ENCODE assay signal across 16 cellular contexts in the genomic region with DNA sequence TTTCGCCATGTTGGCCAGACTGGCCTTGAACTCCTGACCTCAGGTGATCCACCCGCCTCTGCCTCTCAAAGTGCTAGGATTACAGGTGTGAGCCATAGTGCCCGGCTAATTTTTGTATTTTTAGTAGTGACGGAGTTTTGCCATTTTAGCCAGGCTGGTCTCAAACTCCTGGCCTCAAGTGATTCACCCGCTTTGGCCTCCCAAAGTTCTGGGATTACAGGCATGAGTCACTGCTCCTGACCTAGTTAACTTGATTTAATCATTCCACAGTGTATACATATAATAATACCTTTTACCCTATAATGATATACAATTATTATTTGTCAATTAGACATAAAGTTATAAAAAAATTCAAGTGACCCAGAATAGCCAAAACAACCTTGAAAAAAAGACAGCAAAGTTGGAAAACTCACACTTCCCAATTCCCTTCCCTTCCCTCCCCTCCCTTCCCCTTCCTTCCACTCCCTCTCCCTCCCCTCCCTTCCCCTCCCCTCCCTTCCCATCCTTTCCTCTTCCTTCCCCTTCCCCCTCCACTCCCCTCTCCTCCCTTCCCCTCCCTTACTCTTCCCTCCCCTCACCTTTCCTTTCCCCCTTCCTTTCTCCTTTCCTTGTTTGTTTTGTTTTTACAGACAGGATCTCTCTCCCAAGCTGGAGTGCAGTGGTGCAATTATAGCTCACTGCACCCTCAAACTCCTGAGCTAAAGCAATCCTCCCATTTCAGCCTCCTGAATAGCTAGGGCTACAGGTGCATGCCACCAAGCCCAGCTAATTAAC. TPM values are rescaled to one million over a fixed set of nuclear protein-coding genes. Genes with fewer than 3 reads are reported as not detected.
A peak's percentile ranks its signal among the peaks of the same experiment; 100 is the strongest.
DNase-seq lines count a peak whose midpoint lies in the region; ATAC-seq, FAIRE-seq and TF ChIP-seq lines count a peak whose summit lies in the region.
"Had no signal": no experiment of that assay in that cellular context is flagged by ENCODE, and none has a peak within 500 bp of the region (broad histone marks: within the 10 kb centered on the region; RNA-seq: fewer than 3 reads in every experiment).

No MANE protein-coding gene starts in this region.

- H3K4me2 ChIP-seq in PC-9, result peak overlapping the region; percentile 34
- H3K4me2 ChIP-seq: KMS-11 had no signal

- no peak overlapping the region for H3K4me3 Mint-ChIP-seq in osteocyte (ENCODE audit: unreplicated experiment)
- H3K4me3 Mint-ChIP-seq: CD8-positive, alpha-beta T cell; natural killer cell; stimulated activated memory B cell treated with anti-CD40 and anti-IgM and Interleukin-4, amounts not matched to agents 10 μg/mL and 1 μg/mL and 100 μg/mL, for 72 hours had no signal

- H3K27ac ChIP-seq in PC-9 (peak overlapping the region; percentile 94), small intestine (ENCODE audit: low read depth in 1 of 2, low read length in 1 of 2) (no peak overlapping the region)
- H3K27ac ChIP-seq: cardiac muscle cell, KMS-11 had no signal

- no peak for FAIRE-seq in small intestine (lab: Jason Lieb, UNC)
- FAIRE-seq: H1, islet of Langerhans had no signal

- H3K27ac Mint-ChIP-seq in osteocyte (ENCODE audit: unreplicated experiment), result peak overlapping the region; percentile 94
- H3K27ac Mint-ChIP-seq: CD8-positive, alpha-beta T cell had no signal

- no peaks in the 10 kb centered on the region for H3K9me2 ChIP-seq in PC-9 (ENCODE audit: insufficient read depth)

- TF ChIP-seq CTCF in PC-9 (conservative IDR thresholded peaks at IDR 0.05) (no peak), osteocyte (IDR thresholded peaks at IDR 0.05) (no peak)

- CTCF ChIA-PET in PC-9 (lab: Charles Lee), result no interaction called here

- H3K9me3 ChIP-seq in PC-9 (ENCODE audit: insufficient read depth, low read depth), result no peaks in the 10 kb centered on the region
- no peaks in the 10 kb centered on the region for H3K9me3 ChIP-seq in small intestine (ENCODE audit: control insufficient read depth, low read depth)

- no peaks in the 10 kb centered on the region for H3K79me2 ChIP-seq in PC-9 (ENCODE audit: low read depth)

- no peak overlapping the region for H2AFZ ChIP-seq in PC-9

- H3K27me3 ChIP-seq in PC-9 (ENCODE audit: insufficient read depth, low read depth) (no peaks in the 10 kb centered on the region), small intestine (ENCODE audit: control insufficient read depth in 2 of 2, insufficient read depth in 2 of 2, low read length in 2 of 2) (no peaks in the 10 kb centered on the region)
- H3K27me3 ChIP-seq: cardiac muscle cell had no signal

- peaks cover 42% of the 10 kb centered on the region for H3F3A ChIP-seq in PC-9 (ENCODE audit: insufficient read depth, low read depth)

- no peaks in the 10 kb centered on the region for H3K27me3 Mint-ChIP-seq in osteocyte (ENCODE audit: unreplicated experiment)
- H3K27me3 Mint-ChIP-seq: stimulated activated memory B cell treated with anti-CD40 and anti-IgM and Interleukin-4, amounts not matched to agents 10 μg/mL and 1 μg/mL and 100 μg/mL, for 72 hours had no signal

- no TSS peak for BruUV-seq in PC-9 (replicated peaks; lab: Mats Ljungman, UMichigan)

- no peaks in the 10 kb centered on the region for H4K20me1 ChIP-seq in PC-9 (ENCODE audit: insufficient read depth)

- H3K36me3 ChIP-seq in PC-9 (ENCODE audit: low read depth) (no peaks in the 10 kb centered on the region), small intestine (ENCODE audit: control insufficient read depth in 2 of 2, insufficient read depth in 2 of 2, low read length in 2 of 2) (no peaks in the 10 kb centered on the region)
- H3K36me3 ChIP-seq: cardiac muscle cell had no signal

- 62 to 75% (median 68%) methylated on average over 5 of the region's 5 CpGs for WGBS in small intestine, 3 donors

- intact Hi-C loops in PC-9 (cut with micrococcal nuclease; ENCODE audit: unreplicated experiment), result loop anchor here (2.0 kb wide), 1 partner anchor 21 kb away; no protein-coding TSS in a partner anchor

- no peak for ATAC-seq in HG03354 (IDR thresholded peaks at IDR 0.05; ENCODE audit: poor library complexity, severe bottlenecking, unreplicated experiment)
- ATAC-seq: CD8-positive, alpha-beta T cell; natural killer cell; stimulated activated memory B cell treated with anti-CD40 and anti-IgM and Interleukin-4, amounts not matched to agents 10 μg/mL and 1 μg/mL and 100 μg/mL, for 72 hours had no signal

- POLR2A ChIA-PET in PC-9 (lab: Charles Lee; ENCODE audit: unreplicated experiment), result interaction anchor here (0.6 kb wide), 1 partner anchor 140 kb away, joined by 3 read pairs; no protein-coding TSS in a partner anchor

- H3K4me3 ChIP-seq in PC-9, result no peak overlapping the region
- no peak overlapping the region for H3K4me3 ChIP-seq in small intestine (ENCODE audit: low read depth in 1 of 2, low read length in 2 of 2)
- H3K4me3 ChIP-seq: cardiac muscle cell had no signal

- H3K4me1 Mint-ChIP-seq in osteocyte (ENCODE audit: unreplicated experiment), result peaks cover 35% of the 10 kb centered on the region

- H3K9me3 Mint-ChIP-seq in osteocyte (ENCODE audit: unreplicated experiment), result no peaks in the 10 kb centered on the region
- H3K9me3 Mint-ChIP-seq: CD8-positive, alpha-beta T cell; natural killer cell; stimulated activated memory B cell treated with anti-CD40 and anti-IgM and Interleukin-4, amounts not matched to agents 10 μg/mL and 1 μg/mL and 100 μg/mL, for 72 hours had no signal

- peaks cover 49% of the 10 kb centered on the region for H3K4me1 ChIP-seq in PC-9 (replicated peaks; ENCODE audit: insufficient read depth)
- no peaks in the 10 kb centered on the region for H3K4me1 ChIP-seq in small intestine (ENCODE audit: control insufficient read depth in 2 of 2, insufficient read depth in 1 of 2, low read depth in 1 of 2, low read length in 1 of 2)

- DNase-seq in GM04503 (ENCODE audit: low read depth) (peak; percentile 45), PC-9 (peak in 1 of 2 experiments; percentile 83), dedifferentiated amniotic fluid mesenchymal stem cell (ENCODE audit: extremely low spot score) (peak; percentile 46), osteocyte (ENCODE audit: extremely low spot score, unreplicated experiment) (no peak), small intestine (no peak), midbrain (lab: John Stamatoyannopoulos, UW) (no peak), DMS79 (lab: John Stamatoyannopoulos, UW) (no peak)
- DNase-seq: activated CD8-positive, alpha-beta memory T cell treated with anti-CD3 and anti-CD28 coated beads, Interleukin-2, amount 50 U/mL, for 48 hours; CD8-positive, alpha-beta T cell; natural killer cell had no signal

- H3K36me3 Mint-ChIP-seq in osteocyte (ENCODE audit: unreplicated experiment), result no peaks in the 10 kb centered on the region
- H3K36me3 Mint-ChIP-seq: CD8-positive, alpha-beta T cell; natural killer cell; stimulated activated memory B cell treated with anti-CD40 and anti-IgM and Interleukin-4, amounts not matched to agents 10 μg/mL and 1 μg/mL and 100 μg/mL, for 72 hours had no signal

RNA-seq across cellular contexts. Expression of a gene that starts 14.8 kb away (rescaled TPM):
- total RNA-seq in PC-9 (2021) (97.5 and 142 TPM in 2 replicates), osteocyte (87.2 and 96.4 TPM in 2 replicates)
- polyA plus RNA-seq in small intestine, result 10 to 100 TPM; 18.9 to 43.5 (median 31.8) TPM

Comparison
In these comparisons a context has a peak if more than half of its experiments do, and no peak if none do; other contexts are left out.
1. DNase-seq: peak in GM04503 (single experiment) and dedifferentiated amniotic fluid mesenchymal stem cell (single experiment); none in osteocyte (single experiment), small intestine (single experiment), midbrain (single experiment) and DMS79 (single experiment).